In the genomic region with DNA sequence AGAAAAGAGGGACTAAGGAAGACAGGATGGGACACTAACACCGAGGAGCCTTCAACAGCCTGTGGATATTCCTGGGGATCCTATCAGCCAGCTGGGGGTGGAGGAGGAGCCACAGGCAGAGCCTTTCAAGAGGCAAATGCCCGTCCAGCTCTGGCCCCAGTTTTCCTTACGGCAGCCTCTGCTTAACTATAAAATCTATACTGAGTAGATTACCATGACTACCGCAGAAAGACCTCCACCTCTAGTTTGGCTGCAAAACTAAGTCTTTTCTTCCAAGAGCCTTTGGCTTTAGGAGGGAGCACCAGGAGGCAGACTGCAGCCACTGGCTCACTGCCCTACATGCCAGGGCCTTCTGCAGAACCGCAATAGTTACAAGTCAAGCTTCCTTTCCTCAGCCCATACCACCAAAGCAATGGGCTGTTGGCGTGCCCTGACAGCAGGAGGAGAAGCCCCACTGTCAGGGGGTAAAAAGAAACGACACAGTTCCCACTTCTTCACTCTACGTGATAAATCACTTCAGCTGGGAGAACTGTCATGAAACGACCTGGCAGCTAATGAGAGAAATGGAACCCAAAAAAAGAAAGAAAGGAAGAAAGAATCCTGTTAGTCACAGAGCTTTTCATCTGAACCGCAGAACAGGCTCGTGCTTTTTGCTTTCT, we compare ENCODE assay signal across 8 cellular contexts. TPM values are rescaled to one million over a fixed set of nuclear protein-coding genes. Genes with fewer than 3 reads are reported as not detected.
DNase-seq lines count a peak whose midpoint lies in the region; ATAC-seq and TF ChIP-seq lines count a peak whose summit lies in the region.

No MANE protein-coding gene starts in this region.

- H3K27ac ChIP-seq in coronary artery = peak overlapping the region; percentile 19 to 74
- H3K27ac ChIP-seq in left lung = peak overlapping the region in 1 of 2 donors; percentile 36

- DNase-seq in AG20443 (ENCODE audit: low spot score) (peak; percentile 64), NCI-H446 treated with DMSO at 0.1 percent for 48 hours (lab: John Stamatoyannopoulos, UW) (peak; percentile 88), coronary artery (ENCODE audit: low spot score) (no peak), myocyte (ENCODE audit: low read depth) (peak; percentile 82), left lung (no peak)
- no peak for DNase-seq in central memory CD4-positive, alpha-beta T cell

- ATAC-seq in left lung (no peak), GM18498 (IDR thresholded peaks at IDR 0.05; ENCODE audit: unreplicated experiment) (no peak), HG03139 (IDR thresholded peaks at IDR 0.05; ENCODE audit: unreplicated experiment) (no peak)

- H3K36me3 ChIP-seq in left lung = no peaks in the 10 kb centered on the region

- TF ChIP-seq CTCF in coronary artery (IDR thresholded peaks at IDR 0.05) = no peak
- TF ChIP-seq CTCF in left lung (IDR thresholded peaks at IDR 0.05) = no peak

- H3K9me3 ChIP-seq in left lung = no peaks in the 10 kb centered on the region

- H3K27me3 ChIP-seq in left lung = no peaks in the 10 kb centered on the region

- H3K4me1 ChIP-seq in left lung = peaks cover 7 to 45% of the 10 kb centered on the region in 2 donors

- intact Hi-C loops in left lung (cut with DNase I) = no loop called here

- H3K4me3 ChIP-seq in coronary artery (peak overlapping the region; percentile 41), left lung (no peak overlapping the region)

RNA-seq across cellular contexts. Expression of gene CREB1, which starts 25.1 kb away (rescaled TPM):
- total RNA-seq in myocyte (24.6 and 43.5 TPM in 2 replicates), left lung (10 to 100 TPM; 62.3 to 66.5 TPM)
- polyA plus RNA-seq in myocyte (2012) = 17.7 TPM

Comparison
In these comparisons a context has a peak if more than half of its experiments do, and no peak if none do; other contexts are left out.
1. DNase-seq: peak in AG20443 (single experiment), NCI-H446 treated with DMSO at 0.1 percent for 48 hours (single experiment) and myocyte (single experiment); none in coronary artery (single experiment), left lung (0 of 2) and central memory CD4-positive, alpha-beta T cell (single experiment).